ENCODE assay signal across 23 cellular contexts in the genomic region with DNA sequence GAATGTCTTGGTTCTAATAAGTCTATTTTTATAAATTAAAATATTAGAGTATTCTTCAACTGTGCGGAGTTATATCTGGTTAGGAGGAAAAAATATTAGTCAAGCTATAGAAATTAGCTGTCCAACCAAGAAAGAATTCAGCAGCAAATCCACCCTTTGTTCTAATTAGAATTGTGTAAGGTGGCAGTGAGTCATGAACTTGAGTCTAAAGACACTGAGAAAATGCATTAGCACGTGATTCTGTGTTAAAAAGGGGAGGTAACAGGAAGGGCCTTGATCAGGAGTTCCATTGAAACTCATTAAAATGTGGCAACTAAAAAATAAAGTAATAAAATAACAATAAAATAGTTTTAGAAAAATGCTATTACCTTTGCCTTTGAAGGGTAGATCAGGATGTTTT.
"Had no signal": no experiment of that assay in that cellular context is flagged by ENCODE, and none has a peak within 500 bp of the region (broad histone marks: within the 10 kb centered on the region; RNA-seq: fewer than 3 reads in every experiment).

No MANE protein-coding gene starts in this region.

- H3K27ac ChIP-seq: KMS-11, SJCRH30 had no signal

- ATAC-seq: K562, Panc1, PC-3, Right ventricle myocardium inferior, SK-N-SH treated with all-trans-retinoic acid at 6 μM for 48 hours had no signal

- H3K4me3 ChIP-seq: K562, SJCRH30 had no signal

- DNase-seq: Kasumi-1, MV-4-11, NCI-H1092, NCI-H1105 treated with DMSO at 0.1 percent for 48 hours, NCI-H1417 treated with DMSO at 0.1 percent for 48 hours, NCI-H146, NCI-H1694 treated with DMSO at 0.1 percent for 48 hours, NCI-H1930, NCI-H2081, NCI-H2107, NCI-H2227 treated with DMSO at 0.1 percent for 48 hours, NCI-H524, NCI-H526 treated with DMSO at 0.1 percent for 48 hours, NCI-H748 treated with DMSO at 0.1 percent for 48 hours, PC-3, SHP77 treated with DMSO at 0.1 percent for 48 hours, SJCRH30, T-helper 1 cell had no signal
